ENCODE assay signal across 8 cellular contexts in the genomic region with DNA sequence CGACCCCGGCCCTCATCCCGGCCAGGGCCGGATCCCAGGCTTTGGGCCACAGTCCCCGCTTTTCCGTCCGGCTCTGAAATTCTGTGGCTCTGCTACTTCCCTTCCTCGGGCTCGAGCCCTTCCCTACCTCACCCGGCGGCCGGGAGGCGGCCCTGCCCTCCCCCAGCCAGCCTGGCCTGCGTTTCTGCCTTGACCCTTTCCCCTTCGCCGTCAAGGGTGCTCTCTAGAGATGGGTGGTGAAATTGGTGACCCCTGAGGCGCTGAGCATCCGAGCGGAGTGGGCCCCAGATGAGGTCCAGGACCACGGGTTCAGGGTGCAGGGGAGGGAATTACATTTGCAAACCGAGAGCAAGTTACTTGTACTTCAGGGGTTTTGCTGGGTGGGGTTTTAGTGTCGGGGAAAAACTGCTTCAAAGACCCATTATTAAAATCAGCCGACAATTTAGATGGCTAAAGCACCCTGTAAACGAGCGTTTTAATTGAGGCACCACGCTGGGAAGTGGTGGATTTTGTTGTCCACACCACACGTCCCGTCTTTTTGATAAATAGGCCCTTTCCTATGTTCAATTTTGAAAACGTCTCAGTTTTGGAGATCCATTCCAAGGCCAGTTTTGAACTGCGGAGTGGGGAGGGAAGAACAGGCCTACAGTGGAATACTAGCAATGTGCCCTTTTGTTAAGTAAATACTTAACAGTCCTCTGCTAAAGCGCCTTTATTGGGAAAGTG. TPM values are rescaled to one million over a fixed set of nuclear protein-coding genes. Genes with fewer than 3 reads are reported as not detected.
DNase-seq lines count a peak whose midpoint lies in the region; ATAC-seq and TF ChIP-seq lines count a peak whose summit lies in the region.

No MANE protein-coding gene starts in this region.

- H3K4me1 ChIP-seq in SJSA1 (replicated peaks) (peaks cover 67% of the 10 kb centered on the region), left ventricle myocardium inferior (peaks cover 13% of the 10 kb centered on the region), stomach (peaks cover 6 to 22% (median 15%) of the 10 kb centered on the region in 4 donors)

- ATAC-seq in GM18909 (IDR thresholded peaks at IDR 0.05; ENCODE audit: poor library complexity, unreplicated experiment) (no peak), HG03571 (IDR thresholded peaks at IDR 0.05; ENCODE audit: unreplicated experiment) (no peak)

- no peak for DNase-seq in activated CD4-positive, alpha-beta T cell treated with anti-CD3 and anti-CD28 coated beads, Interleukin-2, amount 10 ng/mL, durations not matched to agents 24 days and 14 days
- no peak for DNase-seq in activated CD4-positive, alpha-beta T cell treated with anti-CD3 and anti-CD28 coated beads, Interleukin-2, amount 50 U/mL, for 4 hours
- DNase-seq in SJSA1 (ENCODE audit: low read depth in 1 of 2, low spot score in 2 of 2) (no peak), left ventricle myocardium inferior (no peak), stomach (no peak)
- no peak for DNase-seq in stimulated activated naive CD4-positive, alpha-beta T cell treated with Interleukin-2 at 50 U/mL for 16 hours (lab: John Stamatoyannopoulos, UW)

- H3K27ac ChIP-seq in SJSA1: peak overlapping the region; percentile 97
- H3K27ac ChIP-seq in left ventricle myocardium inferior (replicated peaks): peak overlapping the region; percentile 10
- H3K27ac ChIP-seq in stomach: peak overlapping the region; percentile 6 to 76 (median 66)

- H3K36me3 ChIP-seq in SJSA1 (peaks cover 97% of the 10 kb centered on the region), left ventricle myocardium inferior (no peaks in the 10 kb centered on the region), stomach (no peaks in the 10 kb centered on the region)

- no peak for TF ChIP-seq EP300 in stomach (IDR thresholded peaks at IDR 0.05)

- no peak for TF ChIP-seq CTCF in left ventricle myocardium inferior (IDR thresholded peaks at IDR 0.05; ENCODE audit: borderline replicate concordance)
- no peak for TF ChIP-seq CTCF in stomach (IDR thresholded peaks at IDR 0.05)

- H3K36me3 Mint-ChIP-seq in activated CD4-positive, alpha-beta T cell treated with anti-CD3 and anti-CD28 coated beads, Interleukin-2, amount 10 ng/mL, durations not matched to agents 24 days and 14 days (ENCODE audit: low read depth): peaks cover 14% of the 10 kb centered on the region

- H3K9me3 ChIP-seq in SJSA1 (replicated peaks) (no peaks in the 10 kb centered on the region), left ventricle myocardium inferior (replicated peaks) (peaks cover 3% of the 10 kb centered on the region), stomach (peaks cover 0 to 7% (median 6%) of the 10 kb centered on the region in 4 donors)

- no peaks in the 10 kb centered on the region for H3K27me3 ChIP-seq in SJSA1 (replicated peaks)
- H3K27me3 ChIP-seq in left ventricle myocardium inferior (ENCODE audit: low read depth): peaks cover 100% of the 10 kb centered on the region
- H3K27me3 ChIP-seq in stomach: peaks cover 8 to 98% (median 29%) of the 10 kb centered on the region in 3 donors

- H3K9me3 Mint-ChIP-seq in activated CD4-positive, alpha-beta T cell treated with anti-CD3 and anti-CD28 coated beads, Interleukin-2, amount 10 ng/mL, durations not matched to agents 24 days and 14 days: peaks cover 33% of the 10 kb centered on the region

- WGBS in stomach, 5 donors: 36 to 47% (median 39%) methylated on average over 25 to 31 of the region's 31 CpGs

- H3K4me1 Mint-ChIP-seq in activated CD4-positive, alpha-beta T cell treated with anti-CD3 and anti-CD28 coated beads, Interleukin-2, amount 10 ng/mL, durations not matched to agents 24 days and 14 days: peaks cover 8% of the 10 kb centered on the region

- H3K27me3 Mint-ChIP-seq in activated CD4-positive, alpha-beta T cell treated with anti-CD3 and anti-CD28 coated beads, Interleukin-2, amount 10 ng/mL, durations not matched to agents 24 days and 14 days: peaks cover 76% of the 10 kb centered on the region

- no peak for TF ChIP-seq POLR2A in stomach (IDR thresholded peaks at IDR 0.05)

- H3K4me3 Mint-ChIP-seq in activated CD4-positive, alpha-beta T cell treated with anti-CD3 and anti-CD28 coated beads, Interleukin-2, amount 10 ng/mL, durations not matched to agents 24 days and 14 days: peak overlapping the region; percentile 83

- H3K27ac Mint-ChIP-seq in activated CD4-positive, alpha-beta T cell treated with anti-CD3 and anti-CD28 coated beads, Interleukin-2, amount 10 ng/mL, durations not matched to agents 24 days and 14 days: peak overlapping the region; percentile 47

- intact Hi-C loops in activated CD4-positive, alpha-beta T cell treated with anti-CD3 and anti-CD28 coated beads, Interleukin-2, amount 10 ng/mL, durations not matched to agents 24 days and 14 days (cut with micrococcal nuclease): loop anchor here (1.0 to 10.0 kb wide), 3 partner anchors 7 to 434 kb away; a partner anchor contains a TSS
- intact Hi-C loops in left ventricle myocardium inferior (cut with micrococcal nuclease): no loop called here
- intact Hi-C loops in stomach (cut with DNase I; ENCODE audit: low total_unique reads): no loop called here

- H3K4me3 ChIP-seq in SJSA1 (peak overlapping the region; percentile 50), left ventricle myocardium inferior (peak overlapping the region; percentile 68), stomach (peak overlapping the region; percentile 51 to 56 (median 52))

RNA-seq across cellular contexts. Expression of a gene that starts 9.9 kb away (rescaled TPM):
- total RNA-seq in activated CD4-positive, alpha-beta T cell treated with anti-CD3 and anti-CD28 coated beads, Interleukin-2, amount 10 ng/mL, durations not matched to agents 24 days and 14 days: not detected in 2 replicates
- 5.8 and 10.2 TPM in 2 replicates for total RNA-seq in SJSA1 (2014; rRNA removed; shearing (Covaris generic))
- total RNA-seq in left ventricle myocardium inferior (0.66 TPM), stomach (under 1 TPM in 1 of 5 donors, not detected in 4; 0.18 TPM)
- 10 to 100 TPM in 1 of 3 donors, under 1 TPM in 1, not detected in 1; 0.50 to 10.1 TPM for polyA plus RNA-seq in stomach

Comparison
In these comparisons a context has a peak if more than half of its experiments do, and no peak if none do; other contexts are left out.
1. H3K27ac ChIP-seq: peak in every context shown above with its lines; median percentile 97 in SJSA1; 66 in stomach; 10 in left ventricle myocardium inferior.